8 cellular contexts compared by ENCODE assay signal in the genomic region with DNA sequence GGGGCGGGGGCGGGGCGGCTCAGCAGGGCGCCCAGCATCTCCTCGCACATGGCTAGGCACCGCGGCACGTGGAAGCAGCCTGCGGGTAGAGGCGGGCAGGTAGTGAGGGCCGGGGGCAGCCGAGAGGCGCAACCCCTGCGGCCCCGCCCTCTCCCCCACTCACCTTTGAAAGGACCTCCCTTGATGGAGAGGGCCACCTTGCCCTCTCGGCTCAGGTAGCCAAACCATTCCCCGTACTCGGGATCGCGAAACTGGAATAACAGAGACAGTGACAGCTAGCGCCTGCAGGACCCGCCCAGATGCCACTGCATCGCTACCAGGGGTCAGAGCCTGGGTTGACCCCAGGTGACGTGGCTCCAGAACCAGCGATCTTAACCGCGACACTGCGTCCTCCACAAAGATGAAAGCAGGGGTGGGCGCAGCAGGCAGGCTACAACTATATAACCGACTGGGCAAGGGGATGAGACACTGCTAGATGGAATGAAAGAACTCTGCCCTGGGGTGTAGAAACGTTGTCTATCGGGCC. TPM values are rescaled to one million over a fixed set of nuclear protein-coding genes. Genes with fewer than 3 reads are reported as not detected.
DNase-seq lines count a peak whose midpoint lies in the region; ATAC-seq, FAIRE-seq and TF ChIP-seq lines count a peak whose summit lies in the region.

No MANE protein-coding gene starts in this region.

- peak overlapping the region; percentile 58 for H3K4me3 Mint-ChIP-seq in stimulated activated effector memory CD8-positive, alpha-beta T cell treated with anti-CD3 and anti-CD28 coated beads, Interleukin-12 subunit alpha, Interleukin-12 subunit beta, amount 100 ng/mL, for 72 hours

- no peaks in the 10 kb centered on the region for H3K9me3 Mint-ChIP-seq in stimulated activated effector memory CD8-positive, alpha-beta T cell treated with anti-CD3 and anti-CD28 coated beads, Interleukin-12 subunit alpha, Interleukin-12 subunit beta, amount 100 ng/mL, for 72 hours

- no peaks in the 10 kb centered on the region for H3K9me3 ChIP-seq in A673 (ENCODE audit: low read depth, low read length, poor library complexity, severe bottlenecking)

- no TSS peak for BruUV-seq in A673 (replicated peaks; lab: Mats Ljungman, UMichigan)

- no peak for FAIRE-seq in RCC 7860 (lab: Jason Lieb, UNC)

- H3K36me3 ChIP-seq in A673 (ENCODE audit: insufficient read depth, low read length, poor library complexity, severe bottlenecking): no peaks in the 10 kb centered on the region

- TF ChIP-seq CTCF in A673 (conservative IDR thresholded peaks at IDR 0.05; ENCODE audit: low read depth, low read length): no peak
- TF ChIP-seq CTCF in fibroblast of villous mesenchyme (IDR thresholded peaks at IDR 0.05; ENCODE audit: insufficient read depth, low read depth, low read length): no peak

- no peaks in the 10 kb centered on the region for H3K4me1 ChIP-seq in A673 (ENCODE audit: insufficient read depth, low read length, poor library complexity, severe bottlenecking)

- H3K27me3 ChIP-seq in A673 (replicated peaks; ENCODE audit: insufficient read depth, low read depth, low read length, poor library complexity): no peaks in the 10 kb centered on the region

- POLR2A ChIA-PET in A673 (lab: Charles Lee; ENCODE audit: low non-redundant PET): interaction anchor here (0.6 kb wide), 1 partner anchor 162 kb away, joined by 3 read pairs; a partner anchor contains a TSS

- H3K4me3 ChIP-seq in A673 (ENCODE audit: low read depth, low read length, poor library complexity, severe bottlenecking) (peak overlapping the region; percentile 48), fibroblast of villous mesenchyme (ENCODE audit: low read depth, low read length) (peak overlapping the region; percentile 45)

- H3K36me3 Mint-ChIP-seq in stimulated activated effector memory CD8-positive, alpha-beta T cell treated with anti-CD3 and anti-CD28 coated beads, Interleukin-12 subunit alpha, Interleukin-12 subunit beta, amount 100 ng/mL, for 72 hours: peaks cover 32% of the 10 kb centered on the region

- ATAC-seq in GM19395 (IDR thresholded peaks at IDR 0.05; ENCODE audit: unreplicated experiment) (peak; percentile 16), GM19351 (IDR thresholded peaks at IDR 0.05; ENCODE audit: unreplicated experiment) (no peak)
- peak; percentile 2 for ATAC-seq in stimulated activated effector memory CD8-positive, alpha-beta T cell treated with anti-CD3 and anti-CD28 coated beads, Interleukin-12 subunit alpha, Interleukin-12 subunit beta, amount 100 ng/mL, for 72 hours

- H3K27ac ChIP-seq in A673 (ENCODE audit: low read depth, low read length, poor library complexity, severe bottlenecking): no peak overlapping the region

- CTCF ChIA-PET in A673 (lab: Charles Lee): no interaction called here

- DNase-seq in A673 (ENCODE audit: low spot score) (no peak), RCC 7860 (ENCODE audit: low spot score) (peak; percentile 3), fibroblast of villous mesenchyme (ENCODE audit: low read depth) (no peak), SIG-M5 (lab: John Stamatoyannopoulos, UW) (no peak), RKO (ENCODE audit: low spot score) (no peak)
- DNase-seq in stimulated activated effector memory CD8-positive, alpha-beta T cell treated with anti-CD3 and anti-CD28 coated beads, Interleukin-12 subunit alpha, Interleukin-12 subunit beta, amount 100 ng/mL, for 72 hours (ENCODE audit: low spot score in 2 of 2): peak in 1 of 2 donors; percentile 61

- H3K27ac Mint-ChIP-seq in stimulated activated effector memory CD8-positive, alpha-beta T cell treated with anti-CD3 and anti-CD28 coated beads, Interleukin-12 subunit alpha, Interleukin-12 subunit beta, amount 100 ng/mL, for 72 hours: no peak overlapping the region

- H3K4me1 Mint-ChIP-seq in stimulated activated effector memory CD8-positive, alpha-beta T cell treated with anti-CD3 and anti-CD28 coated beads, Interleukin-12 subunit alpha, Interleukin-12 subunit beta, amount 100 ng/mL, for 72 hours: peaks cover 14% of the 10 kb centered on the region

- intact Hi-C loops in A673 (cut with micrococcal nuclease; ENCODE audit: unreplicated experiment): no loop called here

RNA-seq across cellular contexts. Expression of a gene that starts 0.6 kb away (rescaled TPM):
- total RNA-seq in A673 (2021) (136 and 140 TPM in 2 replicates), fibroblast of villous mesenchyme (59.9 and 62.2 TPM in 2 replicates)

RNA-seq across cellular contexts. Expression of a gene that starts 9.1 kb away (rescaled TPM):
- total RNA-seq in A673 (2021) (3.4 and 5.7 TPM in 2 replicates), fibroblast of villous mesenchyme (4.3 and 12.6 TPM in 2 replicates)

RNA-seq across cellular contexts. Expression of a gene that starts 9.3 kb away (rescaled TPM):
- total RNA-seq in A673 (2021): 43.0 and 45.7 TPM in 2 replicates
- total RNA-seq in fibroblast of villous mesenchyme: 3.0 and 5.2 TPM in 2 replicates

RNA-seq across cellular contexts. Expression of a gene that starts 30.9 kb away (rescaled TPM):
- total RNA-seq in A673 (2021) (not detected in 2 replicates), fibroblast of villous mesenchyme (under 0.01 TPM in 1 of 2 replicates, not detected in the other)

RNA-seq across cellular contexts. Expression of a gene that starts 36.2 kb away (rescaled TPM):
- total RNA-seq in A673 (2021) (124 and 137 TPM in 2 replicates), fibroblast of villous mesenchyme (28.1 and 28.3 TPM in 2 replicates)
